ENCODE assay signal across 1 cellular context in genomic region chr10:18149401-18149800, GRCh38.
TF ChIP-seq lines count a peak whose summit lies in the region.

No MANE protein-coding gene starts in this region.

TF ChIP-seq in SK-N-SH treated with all-trans-retinoic acid at 6 μM for 48 hours, 23 proteins besides CTCF, POLR2A, EP300 and RAD21 (continued from another document):
- TF ChIP-seq ZC3H10 (CRISPR knock-in tag; IDR thresholded peaks at IDR 0.05): no peak
- TF ChIP-seq OSR1 (CRISPR knock-in tag; IDR thresholded peaks at IDR 0.05): no peak
- no peak for TF ChIP-seq PPARA (CRISPR knock-in tag; IDR thresholded peaks at IDR 0.05; ENCODE audit: borderline replicate concordance)
- 0 out of 2 replicates have a peak, but pooled peaks have one; percentile 52 for TF ChIP-seq ISL1 (CRISPR knock-in tag; IDR thresholded peaks at IDR 0.05)
- peak; percentile 70 for TF ChIP-seq TCF4 (CRISPR knock-in tag; IDR thresholded peaks at IDR 0.05; ENCODE audit: borderline replicate concordance)
